In the genomic region with DNA sequence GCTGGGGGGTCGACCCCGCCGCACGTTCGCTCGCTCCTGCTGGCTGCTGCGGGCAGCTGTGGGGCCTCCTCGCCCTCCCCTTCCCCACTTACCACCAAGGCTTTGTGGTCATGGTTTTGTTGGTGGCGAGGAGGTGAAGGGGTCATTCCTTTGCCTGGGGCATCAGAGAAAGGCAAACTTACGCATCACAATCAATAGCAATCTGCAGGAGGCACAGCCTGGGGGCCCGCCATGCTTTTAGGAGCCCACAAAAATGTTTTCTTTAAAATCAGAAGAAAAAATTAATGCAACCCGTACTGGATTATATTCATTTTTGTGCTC, we compare ENCODE assay signal across 1 cellular context.
TF ChIP-seq lines count a peak whose summit lies in the region.

No MANE protein-coding gene starts in this region.

TF ChIP-seq in GM12878, 131 proteins besides CTCF, POLR2A, EP300 and RAD21 (continued from another document):
- TF ChIP-seq, protein P1, sequence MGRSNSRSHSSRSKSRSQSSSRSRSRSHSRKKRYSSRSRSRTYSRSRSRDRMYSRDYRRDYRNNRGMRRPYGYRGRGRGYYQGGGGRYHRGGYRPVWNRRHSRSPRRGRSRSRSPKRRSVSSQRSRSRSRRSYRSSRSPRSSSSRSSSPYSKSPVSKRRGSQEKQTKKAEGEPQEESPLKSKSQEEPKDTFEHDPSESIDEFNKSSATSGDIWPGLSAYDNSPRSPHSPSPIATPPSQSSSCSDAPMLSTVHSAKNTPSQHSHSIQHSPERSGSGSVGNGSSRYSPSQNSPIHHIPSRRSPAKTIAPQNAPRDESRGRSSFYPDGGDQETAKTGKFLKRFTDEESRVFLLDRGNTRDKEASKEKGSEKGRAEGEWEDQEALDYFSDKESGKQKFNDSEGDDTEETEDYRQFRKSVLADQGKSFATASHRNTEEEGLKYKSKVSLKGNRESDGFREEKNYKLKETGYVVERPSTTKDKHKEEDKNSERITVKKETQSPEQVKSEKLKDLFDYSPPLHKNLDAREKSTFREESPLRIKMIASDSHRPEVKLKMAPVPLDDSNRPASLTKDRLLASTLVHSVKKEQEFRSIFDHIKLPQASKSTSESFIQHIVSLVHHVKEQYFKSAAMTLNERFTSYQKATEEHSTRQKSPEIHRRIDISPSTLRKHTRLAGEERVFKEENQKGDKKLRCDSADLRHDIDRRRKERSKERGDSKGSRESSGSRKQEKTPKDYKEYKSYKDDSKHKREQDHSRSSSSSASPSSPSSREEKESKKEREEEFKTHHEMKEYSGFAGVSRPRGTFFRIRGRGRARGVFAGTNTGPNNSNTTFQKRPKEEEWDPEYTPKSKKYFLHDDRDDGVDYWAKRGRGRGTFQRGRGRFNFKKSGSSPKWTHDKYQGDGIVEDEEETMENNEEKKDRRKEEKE (IDR thresholded peaks at IDR 0.05), result no peak
- TF ChIP-seq ZZZ3 (IDR thresholded peaks at IDR 0.05; ENCODE audit: control insufficient read depth, insufficient read length, low read depth), result no peak
- TF ChIP-seq, protein P2, sequence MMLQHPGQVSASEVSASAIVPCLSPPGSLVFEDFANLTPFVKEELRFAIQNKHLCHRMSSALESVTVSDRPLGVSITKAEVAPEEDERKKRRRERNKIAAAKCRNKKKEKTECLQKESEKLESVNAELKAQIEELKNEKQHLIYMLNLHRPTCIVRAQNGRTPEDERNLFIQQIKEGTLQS (IDR thresholded peaks at IDR 0.05; ENCODE audit: borderline replicate concordance, extremely low read depth, low read depth, low read length), result no peak
